ENCODE assay signal across 16 cellular contexts in the genomic region with DNA sequence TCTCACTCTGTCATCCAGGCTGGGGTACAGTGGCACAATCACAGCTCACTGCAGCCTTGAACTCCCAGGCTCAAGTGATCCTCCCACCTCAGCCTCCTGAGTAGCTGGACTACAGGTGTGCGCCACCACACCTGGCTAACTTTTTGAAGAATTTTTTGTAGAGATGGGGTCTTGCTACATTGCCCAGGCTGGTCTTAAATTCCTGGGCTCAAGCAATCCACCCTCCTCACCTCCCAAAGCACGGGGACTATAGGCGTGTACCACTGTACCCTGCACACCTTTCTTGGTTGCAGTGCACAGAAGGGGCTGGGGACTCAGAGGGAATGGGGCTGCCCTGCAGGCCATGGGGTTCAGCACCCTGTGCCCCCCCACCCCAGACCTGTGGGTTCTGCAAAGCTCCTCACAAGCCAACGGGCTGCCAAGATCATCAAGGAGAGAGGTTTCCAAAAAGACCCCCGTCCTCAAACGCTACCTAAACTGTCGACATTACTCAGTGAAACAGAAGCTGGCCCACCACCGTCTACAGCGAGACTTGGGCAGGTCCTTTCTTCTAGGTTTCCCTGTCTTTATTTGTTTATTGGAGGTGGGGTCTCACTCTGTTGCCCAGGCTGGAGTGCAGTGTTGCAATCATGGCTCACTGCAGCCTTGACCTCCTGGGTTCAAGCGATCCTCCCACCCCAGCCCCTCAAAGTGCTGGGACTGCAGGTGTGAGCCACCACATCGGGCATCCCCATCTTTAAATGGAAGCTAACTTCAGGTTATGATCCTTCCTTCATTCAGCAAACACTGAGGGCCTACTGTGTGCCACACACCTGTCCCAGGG.
"Had no signal": no experiment of that assay in that cellular context is flagged by ENCODE, and none has a peak within 500 bp of the region (broad histone marks: within the 10 kb centered on the region; RNA-seq: fewer than 3 reads in every experiment).

No MANE protein-coding gene starts in this region.

- H3K9me3 Mint-ChIP-seq: natural killer cell treated with Interleukin-12 subunit alpha and Interleukin-12 subunit beta and Interleukin-15 and Interleukin-18, amount 100 ng/mL, for 72 hours had no signal

- H3K36me3 Mint-ChIP-seq: natural killer cell treated with Interleukin-12 subunit alpha and Interleukin-12 subunit beta and Interleukin-15 and Interleukin-18, amount 100 ng/mL, for 72 hours had no signal

- H3K27ac Mint-ChIP-seq: natural killer cell treated with Interleukin-12 subunit alpha and Interleukin-12 subunit beta and Interleukin-15 and Interleukin-18, amount 100 ng/mL, for 72 hours; progenitor cell of endocrine pancreas had no signal

- H3K4me3 Mint-ChIP-seq: natural killer cell treated with Interleukin-12 subunit alpha and Interleukin-12 subunit beta and Interleukin-15 and Interleukin-18, amount 100 ng/mL, for 72 hours had no signal

- H3K9me3 ChIP-seq: heart left ventricle, neutrophil, ovary had no signal

- H3K36me3 ChIP-seq: heart left ventricle, neutrophil, ovary had no signal

- H3K27me3 ChIP-seq: ovary had no signal

- DNase-seq: effector memory CD4-positive, alpha-beta T cell; hypothalamus; kidney glomerular epithelial cell; mesenchymal stem cell; midbrain; ovary; right cardiac atrium; stimulated activated CD4-positive, alpha-beta T cell treated with anti-CD3 and anti-CD28 coated beads, Interleukin-2, amount 100 ng/mL, for 48 hours; stimulated activated naive CD4-positive, alpha-beta T cell treated with Interleukin-2 at 50 U/mL for 16 hours; trophoblast cell had no signal

- H3K4me2 ChIP-seq: smooth muscle cell had no signal

- H3K27ac ChIP-seq: heart left ventricle, neutrophil, ovary had no signal

- H3K4me3 ChIP-seq: heart left ventricle, lung, ovary, smooth muscle cell had no signal
